In the genomic region with DNA sequence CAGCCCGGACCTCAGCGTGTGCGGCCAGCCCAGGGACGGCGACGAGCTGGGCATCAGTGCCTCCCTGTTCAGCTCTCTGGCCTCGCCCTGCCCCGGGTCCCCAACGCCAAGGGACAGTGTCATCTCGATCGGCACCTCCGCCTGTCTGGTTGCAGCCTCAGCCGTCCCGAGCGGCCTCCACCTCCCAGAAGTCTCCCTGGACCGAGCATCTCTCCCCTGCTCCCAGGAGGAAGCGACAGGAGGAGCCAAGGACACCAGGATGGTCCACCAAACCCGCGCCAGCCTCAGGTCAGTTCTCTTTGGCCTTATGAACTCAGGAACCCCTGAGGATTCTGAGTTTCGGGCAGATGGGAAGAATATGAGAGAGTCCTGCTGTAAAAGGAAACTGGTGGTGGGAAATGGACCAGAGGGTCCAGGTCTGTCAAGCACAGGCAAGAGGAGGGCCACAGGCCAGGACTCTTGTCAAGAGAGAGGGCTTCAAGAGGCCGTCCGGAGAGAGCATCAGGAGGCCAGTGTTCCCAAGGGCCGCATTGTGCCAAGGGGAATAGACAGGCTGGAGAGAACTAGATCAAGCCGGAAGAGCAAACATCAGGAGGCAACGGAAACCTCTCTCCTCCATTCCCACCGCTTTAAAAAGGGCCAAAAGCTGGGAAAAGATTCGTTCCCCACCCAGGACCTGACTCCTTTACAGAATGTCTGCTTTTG, we compare ENCODE assay signal across 8 cellular contexts. TPM values are rescaled to one million over a fixed set of nuclear protein-coding genes. Genes with fewer than 3 reads are reported as not detected.
DNase-seq lines count a peak whose midpoint lies in the region; ATAC-seq, FAIRE-seq and TF ChIP-seq lines count a peak whose summit lies in the region.

No MANE protein-coding gene starts in this region.

- no peaks in the 10 kb centered on the region for H3K27me3 ChIP-seq in keratinocyte (ENCODE audit: control insufficient read depth, extremely low read depth, insufficient read depth, low read length)
- H3K27me3 ChIP-seq in tibial artery, result no peaks in the 10 kb centered on the region

- peaks cover 13% of the 10 kb centered on the region for H3K36me3 Mint-ChIP-seq in activated T-cell treated with anti-CD3 and anti-CD28 coated beads, Interleukin-2, amount 50 U/mL, for 4 hours (ENCODE audit: insufficient read depth)
- H3K36me3 Mint-ChIP-seq in activated CD8-positive, alpha-beta T cell treated with anti-CD3 and anti-CD28 coated beads for 36 hours (ENCODE audit: low read depth), result peaks cover 70% of the 10 kb centered on the region

- H3K9me3 Mint-ChIP-seq in activated T-cell treated with anti-CD3 and anti-CD28 coated beads, Interleukin-2, amount 50 U/mL, for 4 hours, result no peaks in the 10 kb centered on the region
- no peaks in the 10 kb centered on the region for H3K9me3 Mint-ChIP-seq in activated CD8-positive, alpha-beta T cell treated with anti-CD3 and anti-CD28 coated beads for 36 hours

- no peak for TF ChIP-seq CTCF in activated CD8-positive, alpha-beta T cell treated with anti-CD3 and anti-CD28 coated beads for 36 hours (IDR thresholded peaks at IDR 0.05)
- TF ChIP-seq CTCF in keratinocyte (optimal IDR thresholded peaks at IDR 0.05 in 1 of 3, IDR thresholded peaks at IDR 0.05 in 1 of 3, conservative IDR thresholded peaks at IDR 0.05 in 1 of 3; ENCODE audit: extremely low read depth in 1 of 3, insufficient read depth in 2 of 3, low read length in 3 of 3) (no peak), tibial artery (IDR thresholded peaks at IDR 0.05) (no peak)

- H3K4me1 ChIP-seq in keratinocyte (ENCODE audit: control insufficient read depth, extremely low read depth, insufficient read depth, low read length) (peaks cover 24% of the 10 kb centered on the region), tibial artery (peaks cover 0 to 40% (median 18%) of the 10 kb centered on the region in 4 donors)

- peak overlapping the region; percentile 87 for H3K9ac ChIP-seq in keratinocyte (ENCODE audit: control insufficient read depth, extremely low read depth, insufficient read depth, low read length)

- H2AFZ ChIP-seq in keratinocyte (ENCODE audit: control insufficient read depth, low read length), result peak overlapping the region; percentile 95

- H3K4me1 Mint-ChIP-seq in activated T-cell treated with anti-CD3 and anti-CD28 coated beads, Interleukin-2, amount 50 U/mL, for 4 hours (ENCODE audit: low read depth), result peaks cover 33% of the 10 kb centered on the region
- H3K4me1 Mint-ChIP-seq in activated CD8-positive, alpha-beta T cell treated with anti-CD3 and anti-CD28 coated beads for 36 hours (ENCODE audit: low read depth), result peaks cover 51% of the 10 kb centered on the region

- no peaks in the 10 kb centered on the region for H4K20me1 ChIP-seq in keratinocyte (ENCODE audit: control insufficient read depth, extremely low read depth, insufficient read depth, low read length)

- H3K27ac ChIP-seq in keratinocyte (ENCODE audit: control insufficient read depth, insufficient read depth, low read length) (peak overlapping the region; percentile 67), tibial artery (no peak overlapping the region)

- peak overlapping the region; percentile 92 for H3K27ac Mint-ChIP-seq in activated CD8-positive, alpha-beta T cell treated with anti-CD3 and anti-CD28 coated beads for 36 hours

- CTCF ChIA-PET in activated CD8-positive, alpha-beta T cell treated with anti-CD3 and anti-CD28 coated beads for 36 hours (lab: Charles Lee), result interaction anchor here (0.9 to 12.1 kb wide), 8 partner anchors 13 to 676 kb away, joined by 3 to 107 read pairs (median 16); a partner anchor contains a TSS

- H3K4me2 ChIP-seq in keratinocyte (ENCODE audit: control insufficient read depth, extremely low read depth, insufficient read depth, low read depth, low read length), result peak overlapping the region; percentile 92

- H3K4me3 Mint-ChIP-seq in activated T-cell treated with anti-CD3 and anti-CD28 coated beads, Interleukin-2, amount 50 U/mL, for 4 hours, result peak overlapping the region; percentile 92
- peak overlapping the region; percentile 81 for H3K4me3 Mint-ChIP-seq in activated CD8-positive, alpha-beta T cell treated with anti-CD3 and anti-CD28 coated beads for 36 hours

- POLR2A ChIA-PET in activated CD8-positive, alpha-beta T cell treated with anti-CD3 and anti-CD28 coated beads for 36 hours (lab: Charles Lee), result interaction anchor here (0.6 to 2.0 kb wide), 9 partner anchors 7 to 351 kb away, joined by 3 to 9 read pairs (median 4); a partner anchor contains a TSS

- H3K27me3 Mint-ChIP-seq in activated T-cell treated with anti-CD3 and anti-CD28 coated beads, Interleukin-2, amount 50 U/mL, for 4 hours (ENCODE audit: low read depth), result no peaks in the 10 kb centered on the region
- no peaks in the 10 kb centered on the region for H3K27me3 Mint-ChIP-seq in activated CD8-positive, alpha-beta T cell treated with anti-CD3 and anti-CD28 coated beads for 36 hours

- peaks cover 44% of the 10 kb centered on the region for H3K79me2 ChIP-seq in keratinocyte (ENCODE audit: control insufficient read depth, insufficient read depth, low read length)

- dilution Hi-C loops in keratinocyte (cut with MboI; ENCODE audit: extremely low pct_ligation_motif_present, low sequenced_read_pairs), result no loop called here

- H3K9me3 ChIP-seq in keratinocyte (ENCODE audit: control insufficient read depth, low read depth, low read length), result no peaks in the 10 kb centered on the region
- no peaks in the 10 kb centered on the region for H3K9me3 ChIP-seq in tibial artery

- intact Hi-C loops in activated CD8-positive, alpha-beta T cell treated with anti-CD3 and anti-CD28 coated beads for 36 hours (cut with micrococcal nuclease), result loop anchor here (5.0 kb wide), 1 partner anchor 42 kb away; no protein-coding TSS in a partner anchor
- intact Hi-C loops in tibial artery (cut with DNase I; ENCODE audit: low total_unique reads), result no loop called here

- peak overlapping the region; percentile 77 to 95 (median 86) for H3K4me3 ChIP-seq in keratinocyte (ENCODE audit: control insufficient read depth in 2 of 3, extremely low read depth in 1 of 3, insufficient read depth in 2 of 3, low read depth in 1 of 3, low read length in 3 of 3)
- peak overlapping the region; percentile 89 to 97 for H3K4me3 ChIP-seq in tibial artery

- no peak for ATAC-seq in activated T-cell treated with anti-CD3 and anti-CD28 coated beads, Interleukin-2, amount 50 U/mL, for 4 hours
- no peak for ATAC-seq in activated CD8-positive, alpha-beta T cell treated with anti-CD3 and anti-CD28 coated beads for 36 hours

- FAIRE-seq in keratinocyte (lab: Jason Lieb, UNC), result no peak

- H3K9me1 ChIP-seq in keratinocyte (ENCODE audit: control insufficient read depth, extremely low read depth, insufficient read depth, low read length), result peaks cover 2% of the 10 kb centered on the region

- DNase-seq in activated T-cell treated with anti-CD3 and anti-CD28 coated beads, Interleukin-2, amount 50 U/mL, for 4 hours, result no peak
- no peak for DNase-seq in activated T-cell treated with anti-CD3 and anti-CD28 coated beads, Interleukin-2, amount 50 U/mL, for 1 hour
- no peak for DNase-seq in activated CD8-positive, alpha-beta T cell treated with anti-CD3 and anti-CD28 coated beads for 36 hours
- DNase-seq in keratinocyte (ENCODE audit: low read depth, low spot score), result no peak
- DNase-seq in tibial artery, result no peak
- DNase-seq in DMS153 (lab: John Stamatoyannopoulos, UW), result no peak
- DNase-seq in GOT3 (lab: John Stamatoyannopoulos, UW), result no peak
- DNase-seq in KG1 (lab: John Stamatoyannopoulos, UW), result no peak

- H3K36me3 ChIP-seq in keratinocyte (ENCODE audit: control insufficient read depth in 2 of 2, extremely low read depth in 1 of 2, insufficient read depth in 2 of 2, low read length in 2 of 2) (peaks cover 0 to 30% of the 10 kb centered on the region in 2 experiments), tibial artery (peaks cover 0 to 7% (median 4%) of the 10 kb centered on the region in 3 donors)

RNA-seq across cellular contexts. Expression of a gene that starts 0.8 kb away (rescaled TPM):
- total RNA-seq in activated T-cell treated with anti-CD3 and anti-CD28 coated beads, Interleukin-2, amount 50 U/mL, for 4 hours, result 10 to 100 TPM in 2 of 3 donors, 1 to 10 TPM in 1; 7.3 to 12.2 (median 11.1) TPM
- 10 to 100 TPM; 20.7 to 21.3 TPM for total RNA-seq in activated CD8-positive, alpha-beta T cell treated with anti-CD3 and anti-CD28 coated beads for 36 hours
- polyA plus RNA-seq in keratinocyte, result 0.90 to 4.7 TPM (median 3.5 TPM) in 3 replicates
- polyA plus RNA-seq in keratinocyte (2011; ENCODE audit: low read depth), result not detected
- polyA plus RNA-seq in keratinocyte (2011; cell fraction: cytosol; rRNA removed), result 1.4 and 2.0 TPM in 2 replicates
- polyA plus RNA-seq in keratinocyte (2011; cell fraction: nucleus; rRNA removed), result 1.4 and 1.7 TPM in 2 replicates
- polyA plus RNA-seq in keratinocyte (2012; ENCODE audit: low replicate concordance), result 0.10 and 3.4 TPM in 2 replicates
- 1.6 to 4.1 TPM (median 3.6 TPM) in 3 replicates for polyA minus RNA-seq in keratinocyte
- polyA minus RNA-seq in keratinocyte (2011; cell fraction: cytosol; rRNA and poly(A)+ RNA removed), result 2.9 TPM
- 1.7 and 2.0 TPM in 2 replicates for polyA minus RNA-seq in keratinocyte (2011; cell fraction: nucleus; rRNA and poly(A)+ RNA removed)

RNA-seq across cellular contexts. Expression of a gene that starts 28.6 kb away (rescaled TPM):
- total RNA-seq in activated T-cell treated with anti-CD3 and anti-CD28 coated beads, Interleukin-2, amount 50 U/mL, for 4 hours, result 10 to 100 TPM; 29.5 to 53.5 (median 30.8) TPM
- 10 to 100 TPM; 35.7 to 39.5 TPM for total RNA-seq in activated CD8-positive, alpha-beta T cell treated with anti-CD3 and anti-CD28 coated beads for 36 hours
- polyA plus RNA-seq in keratinocyte, result 0.43 to 0.97 TPM (median 0.63 TPM) in 3 replicates
- 0.26 TPM for polyA plus RNA-seq in keratinocyte (2011; ENCODE audit: low read depth)
- 0.98 and 1.2 TPM in 2 replicates for polyA plus RNA-seq in keratinocyte (2011; cell fraction: cytosol; rRNA removed)
- 3.8 and 5.4 TPM in 2 replicates for polyA plus RNA-seq in keratinocyte (2011; cell fraction: nucleus; rRNA removed)
- 1.0 and 1.3 TPM in 2 replicates for polyA plus RNA-seq in keratinocyte (2012; ENCODE audit: low replicate concordance)
- polyA minus RNA-seq in keratinocyte, result 1.1 to 3.4 TPM (median 1.3 TPM) in 3 replicates
- 4.4 TPM for polyA minus RNA-seq in keratinocyte (2011; cell fraction: cytosol; rRNA and poly(A)+ RNA removed)
- polyA minus RNA-seq in keratinocyte (2011; cell fraction: nucleus; rRNA and poly(A)+ RNA removed), result 1.5 and 3.3 TPM in 2 replicates

RNA-seq across cellular contexts. Expression of a gene that starts 55.9 kb away (rescaled TPM):
- 10 to 100 TPM; 66.3 to 99.5 (median 98.0) TPM for total RNA-seq in activated T-cell treated with anti-CD3 and anti-CD28 coated beads, Interleukin-2, amount 50 U/mL, for 4 hours
- 10 to 100 TPM; 50.8 to 58.7 TPM for total RNA-seq in activated CD8-positive, alpha-beta T cell treated with anti-CD3 and anti-CD28 coated beads for 36 hours
- 35.4 to 47.4 TPM (median 36.6 TPM) in 3 replicates for polyA plus RNA-seq in keratinocyte
- polyA plus RNA-seq in keratinocyte (2011; ENCODE audit: low read depth), result 41.4 TPM
- polyA plus RNA-seq in keratinocyte (2011; cell fraction: cytosol; rRNA removed), result 26.5 and 57.1 TPM in 2 replicates
- polyA plus RNA-seq in keratinocyte (2011; cell fraction: nucleus; rRNA removed), result 15.5 and 22.9 TPM in 2 replicates
- polyA plus RNA-seq in keratinocyte (2012; ENCODE audit: low replicate concordance), result 45.2 and 58.0 TPM in 2 replicates
- polyA minus RNA-seq in keratinocyte, result 5.1 to 9.4 TPM (median 5.2 TPM) in 3 replicates
- polyA minus RNA-seq in keratinocyte (2011; cell fraction: cytosol; rRNA and poly(A)+ RNA removed), result 42.4 TPM
- polyA minus RNA-seq in keratinocyte (2011; cell fraction: nucleus; rRNA and poly(A)+ RNA removed), result 6.1 and 10.6 TPM in 2 replicates

RNA-seq across cellular contexts. Expression of a gene that starts 56.1 kb away (rescaled TPM):
- 10 to 100 TPM in 1 of 3 donors, 1 to 10 TPM in 2; 8.9 to 10.6 (median 9.2) TPM for total RNA-seq in activated T-cell treated with anti-CD3 and anti-CD28 coated beads, Interleukin-2, amount 50 U/mL, for 4 hours
- 10 to 100 TPM; 14.3 to 15.1 TPM for total RNA-seq in activated CD8-positive, alpha-beta T cell treated with anti-CD3 and anti-CD28 coated beads for 36 hours
- polyA plus RNA-seq in keratinocyte, result 105 to 197 TPM (median 126 TPM) in 3 replicates
- 61.1 TPM for polyA plus RNA-seq in keratinocyte (2011; ENCODE audit: low read depth)
- 211 and 254 TPM in 2 replicates for polyA plus RNA-seq in keratinocyte (2011; cell fraction: cytosol; rRNA removed)
- 86.6 and 95.3 TPM in 2 replicates for polyA plus RNA-seq in keratinocyte (2011; cell fraction: nucleus; rRNA removed)
- polyA plus RNA-seq in keratinocyte (2012; ENCODE audit: low replicate concordance), result 148 and 244 TPM in 2 replicates
- 105 to 182 TPM (median 114 TPM) in 3 replicates for polyA minus RNA-seq in keratinocyte
- polyA minus RNA-seq in keratinocyte (2011; cell fraction: cytosol; rRNA and poly(A)+ RNA removed), result 407 TPM
- polyA minus RNA-seq in keratinocyte (2011; cell fraction: nucleus; rRNA and poly(A)+ RNA removed), result 50.0 and 54.6 TPM in 2 replicates
